8 cellular contexts compared by ENCODE assay signal in the genomic region with DNA sequence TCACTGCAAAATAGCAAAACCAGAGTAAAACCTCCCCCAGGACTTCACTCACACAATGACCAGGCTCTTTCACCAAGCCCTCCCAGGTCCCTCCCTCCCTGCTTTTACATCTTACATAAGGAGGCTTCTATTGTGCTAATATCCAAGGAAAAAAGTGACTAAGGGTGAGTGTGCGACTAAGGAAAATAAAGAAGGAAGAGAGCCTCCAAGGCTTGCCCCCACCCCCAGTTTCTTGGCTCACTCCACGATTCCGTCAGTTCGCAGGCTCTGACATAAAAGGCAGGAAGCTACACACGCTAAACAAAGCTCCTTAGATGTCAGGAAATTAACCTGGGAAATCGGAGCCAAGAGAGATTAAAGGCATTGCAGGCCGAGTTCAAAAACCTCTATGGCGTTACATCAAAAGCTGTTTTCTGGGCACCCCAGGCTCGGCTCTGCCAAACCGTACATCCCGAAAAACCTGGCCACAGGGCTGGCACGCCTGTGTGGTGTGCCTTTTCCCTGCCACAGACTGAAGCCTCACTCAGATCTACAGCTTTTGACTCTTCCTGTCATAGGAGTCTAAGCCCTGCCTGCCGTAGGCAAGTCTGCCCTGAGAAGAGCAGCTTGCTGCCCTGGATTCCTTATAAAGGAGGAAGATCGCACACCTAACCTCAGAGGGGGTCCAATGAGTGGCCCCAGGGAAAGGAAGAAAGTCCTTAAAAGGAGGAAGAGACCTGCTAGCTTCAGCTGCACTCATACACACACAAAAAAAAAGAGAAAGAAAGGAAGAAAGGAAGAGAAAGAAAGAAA.
DNase-seq lines count a peak whose midpoint lies in the region; ATAC-seq and TF ChIP-seq lines count a peak whose summit lies in the region.

No MANE protein-coding gene starts in this region.

- DNase-seq in NCI-H82 (lab: John Stamatoyannopoulos, UW): peak; percentile 76
- DNase-seq in epithelial cell of proximal tubule (ENCODE audit: low read depth): peak; percentile 61
- no peak for DNase-seq in D341Med (ENCODE audit: low spot score)
- no peak for DNase-seq in stimulated activated CD4-positive, alpha-beta T cell treated with anti-CD3 and anti-CD28 coated beads, Interleukin-1b, Interleukin-23, amount 100 ng/mL, for 48 hours
- no peak for DNase-seq in effector memory CD8-positive, alpha-beta T cell

- H3K36me3 ChIP-seq in ES-I3 (ENCODE audit: insufficient read depth, low read length) (no peaks in the 10 kb centered on the region), muscle layer of duodenum (ENCODE audit: control insufficient read depth in 1 of 2, insufficient read depth in 2 of 2, low read length in 2 of 2) (no peaks in the 10 kb centered on the region)

- ATAC-seq in HG03354 (IDR thresholded peaks at IDR 0.05; ENCODE audit: poor library complexity, severe bottlenecking, unreplicated experiment): no peak
- no peak for ATAC-seq in effector memory CD8-positive, alpha-beta T cell (replicated peaks)

- peaks cover 14 to 34% of the 10 kb centered on the region in 2 donors for H3K27me3 Mint-ChIP-seq in effector memory CD8-positive, alpha-beta T cell

- H3K4me1 ChIP-seq in ES-I3 (ENCODE audit: insufficient read depth, low read length) (peaks cover 18% of the 10 kb centered on the region), muscle layer of duodenum (ENCODE audit: control insufficient read depth in 1 of 2, insufficient read depth in 2 of 2, low read length in 2 of 2) (peaks cover 24 to 37% of the 10 kb centered on the region in 2 donors)

- no peak for TF ChIP-seq CTCF in epithelial cell of proximal tubule (conservative IDR thresholded peaks at IDR 0.05; ENCODE audit: low read depth, low read length)

- H3K9me3 ChIP-seq in ES-I3 (ENCODE audit: control insufficient read depth, insufficient read depth, low read length) (no peaks in the 10 kb centered on the region), muscle layer of duodenum (ENCODE audit: control insufficient read depth in 1 of 2, low read length in 2 of 2) (no peaks in the 10 kb centered on the region)

- H3K9ac ChIP-seq in ES-I3 (ENCODE audit: low read depth, low read length): peak overlapping the region; percentile 44; the same call in 1 of the 2 replicates

- H3K4me3 ChIP-seq in epithelial cell of proximal tubule (ENCODE audit: low read depth, low read length) (no peak overlapping the region), muscle layer of duodenum (ENCODE audit: low read depth in 1 of 2, low read length in 2 of 2) (peak overlapping the region in 1 of 2 donors; percentile 32)

- no peak overlapping the region for H3K27ac Mint-ChIP-seq in effector memory CD8-positive, alpha-beta T cell

- H3K27ac ChIP-seq in muscle layer of duodenum (ENCODE audit: low read length): peak overlapping the region; percentile 91

- no peaks in the 10 kb centered on the region for H3K36me3 Mint-ChIP-seq in effector memory CD8-positive, alpha-beta T cell (ENCODE audit: insufficient read depth)

- H3K9me3 Mint-ChIP-seq in effector memory CD8-positive, alpha-beta T cell: no peaks in the 10 kb centered on the region

- H3K27me3 ChIP-seq in muscle layer of duodenum (ENCODE audit: low read depth, low read length): no peaks in the 10 kb centered on the region

- no peaks in the 10 kb centered on the region for H3K4me1 Mint-ChIP-seq in effector memory CD8-positive, alpha-beta T cell (ENCODE audit: low read depth in 2 of 2)

- H3K4me3 Mint-ChIP-seq in effector memory CD8-positive, alpha-beta T cell: no peak overlapping the region

Comparison
In these comparisons a context has a peak if more than half of its experiments do, and no peak if none do; other contexts are left out.
1. DNase-seq: peak in NCI-H82 (single experiment) and epithelial cell of proximal tubule (single experiment); none in D341Med (single experiment), stimulated activated CD4-positive, alpha-beta T cell treated with anti-CD3 and anti-CD28 coated beads, Interleukin-1b, Interleukin-23, amount 100 ng/mL, for 48 hours (single experiment) and effector memory CD8-positive, alpha-beta T cell (0 of 3).